ENCODE assay signal across 14 cellular contexts in genomic region chr11:67440229-67441081, GRCh38. TPM values are rescaled to one million over a fixed set of nuclear protein-coding genes. Genes with fewer than 3 reads are reported as not detected.
DNase-seq lines count a peak whose midpoint lies in the region; ATAC-seq and TF ChIP-seq lines count a peak whose summit lies in the region.
"Had no signal": no experiment of that assay in that cellular context is flagged by ENCODE, and none has a peak within 500 bp of the region (broad histone marks: within the 10 kb centered on the region; RNA-seq: fewer than 3 reads in every experiment).

No MANE protein-coding gene starts in this region.

- H3K27ac Mint-ChIP-seq in activated CD4-positive, alpha-beta T cell treated with anti-CD3 and anti-CD28 coated beads for 36 hours, result peak overlapping the region; percentile 97

- no peaks in the 10 kb centered on the region for H3K9me3 Mint-ChIP-seq in activated CD4-positive, alpha-beta T cell treated with anti-CD3 and anti-CD28 coated beads for 36 hours (ENCODE audit: low read depth)

- peak; percentile 53 for DNase-seq in activated CD4-positive, alpha-beta T cell treated with anti-CD3 and anti-CD28 coated beads for 36 hours
- DNase-seq in activated CD4-positive, alpha-beta T cell treated with anti-CD3 and anti-CD28 coated beads, Interleukin-2, amount 50 U/mL, for 4 hours, result no peak
- DNase-seq in RWPE1 (ENCODE audit: low spot score) (no peak), Kasumi-1 (lab: John Stamatoyannopoulos, UW) (no peak)
- DNase-seq in effector memory CD4-positive, alpha-beta T cell, result no peak
- DNase-seq: NCI-H446; stimulated activated CD4-positive, alpha-beta T cell treated with anti-CD3 and anti-CD28 coated beads, Interleukin-12 subunit alpha, Interleukin-12 subunit beta, amount 100 ng/mL, for 4 hours; SW 1271 had no signal

- H3K4me3 ChIP-seq in effector memory CD4-positive, alpha-beta T cell (ENCODE audit: insufficient read depth, low read depth, low read length, poor library complexity, severe bottlenecking), result peak overlapping the region; percentile 94
- peak overlapping the region in 1 of 7 experiments; percentile 48 for H3K4me3 ChIP-seq in skin epidermis
- H3K4me3 ChIP-seq: A549 had no signal

- H3K4me1 ChIP-seq in effector memory CD4-positive, alpha-beta T cell (ENCODE audit: control insufficient read depth, insufficient read depth, low read length, poor library complexity, severe bottlenecking), result peaks cover 61% of the 10 kb centered on the region

- H3K36me3 Mint-ChIP-seq in activated CD4-positive, alpha-beta T cell treated with anti-CD3 and anti-CD28 coated beads for 36 hours (ENCODE audit: low read depth), result peaks cover 39% of the 10 kb centered on the region

- TF ChIP-seq CTCF in RWPE1 (conservative IDR thresholded peaks at IDR 0.05; ENCODE audit: low read depth), result no peak

- CTCF ChIA-PET in activated CD4-positive, alpha-beta T cell treated with anti-CD3 and anti-CD28 coated beads for 36 hours (lab: Charles Lee), result interaction anchor here (0.6 to 2.4 kb wide), 3 partner anchors 29 to 1633 kb away, joined by 3 to 9 read pairs (median 6); partner anchors contain the start of genes PPP1CA and TMEM134
- CTCF ChIA-PET in RWPE1 (lab: Yijun Ruan, JAX), result interaction anchor here (0.6 to 0.7 kb wide), 2 partner anchors 29 to 380 kb away, joined by 3 to 4 read pairs; no protein-coding TSS in a partner anchor

- POLR2A ChIA-PET in activated CD4-positive, alpha-beta T cell treated with anti-CD3 and anti-CD28 coated beads for 36 hours (lab: Charles Lee), result no interaction called here
- POLR2A ChIA-PET in RWPE1 (lab: Yijun Ruan, JAX; ENCODE audit: low non-redundant PET), result no interaction called here

- H3K27me3 Mint-ChIP-seq in activated CD4-positive, alpha-beta T cell treated with anti-CD3 and anti-CD28 coated beads for 36 hours, result no peaks in the 10 kb centered on the region

- no peaks in the 10 kb centered on the region for H3K27me3 ChIP-seq in effector memory CD4-positive, alpha-beta T cell (replicated peaks; ENCODE audit: control insufficient read depth, insufficient read depth, low read length, poor library complexity, severe bottlenecking)

- intact Hi-C loops in activated CD4-positive, alpha-beta T cell treated with anti-CD3 and anti-CD28 coated beads for 36 hours (cut with DNase I, micrococcal nuclease), result no loop called here

- H3K9me3 ChIP-seq in effector memory CD4-positive, alpha-beta T cell (ENCODE audit: control insufficient read depth, low read length), result no peaks in the 10 kb centered on the region
- H3K9me3 ChIP-seq: A549 had no signal

- peak overlapping the region; percentile 87 for H3K27ac ChIP-seq in RWPE1
- H3K27ac ChIP-seq in effector memory CD4-positive, alpha-beta T cell (ENCODE audit: insufficient read depth, low read length, poor library complexity, severe bottlenecking), result peak overlapping the region; percentile 93
- peak overlapping the region in 15 of 21 experiments; percentile 7 to 97 (median 53) for H3K27ac ChIP-seq in skin epidermis
- H3K27ac ChIP-seq: A549 had no signal

- peaks cover 3% of the 10 kb centered on the region for H3K36me3 ChIP-seq in effector memory CD4-positive, alpha-beta T cell (ENCODE audit: control insufficient read depth, insufficient read depth, low read length)

- peaks cover 51% of the 10 kb centered on the region for H3K4me1 Mint-ChIP-seq in activated CD4-positive, alpha-beta T cell treated with anti-CD3 and anti-CD28 coated beads for 36 hours

- no peak for ATAC-seq in activated CD4-positive, alpha-beta T cell treated with anti-CD3 and anti-CD28 coated beads for 36 hours
- no peak for ATAC-seq in HG02571 (IDR thresholded peaks at IDR 0.05; ENCODE audit: unreplicated experiment)
- ATAC-seq in HG02763 (IDR thresholded peaks at IDR 0.05; ENCODE audit: unreplicated experiment), result no peak

- peak overlapping the region; percentile 84 for H3K4me3 Mint-ChIP-seq in activated CD4-positive, alpha-beta T cell treated with anti-CD3 and anti-CD28 coated beads for 36 hours

RNA-seq across cellular contexts. Expression of gene CORO1B, which starts 2.8 kb away (rescaled TPM):
- total RNA-seq in activated CD4-positive, alpha-beta T cell treated with anti-CD3 and anti-CD28 coated beads for 36 hours, result 100 to 1,000 TPM; 178 to 285 TPM

RNA-seq across cellular contexts. Expression of gene PTPRCAP, which starts 3.0 kb away (rescaled TPM):
- 10 to 100 TPM; 80.1 to 83.4 TPM for total RNA-seq in activated CD4-positive, alpha-beta T cell treated with anti-CD3 and anti-CD28 coated beads for 36 hours
- total RNA-seq: dermis microvascular lymphatic vessel endothelial cell had no signal

RNA-seq across cellular contexts. Expression of gene GPR152, which starts 12.1 kb away (rescaled TPM):
- total RNA-seq in activated CD4-positive, alpha-beta T cell treated with anti-CD3 and anti-CD28 coated beads for 36 hours, result not detected
- total RNA-seq: dermis microvascular lymphatic vessel endothelial cell, mononuclear cell had no signal

RNA-seq across cellular contexts. Expression of gene RPS6KB2, which starts 12.2 kb away (rescaled TPM):
- total RNA-seq in activated CD4-positive, alpha-beta T cell treated with anti-CD3 and anti-CD28 coated beads for 36 hours, result 10 to 100 TPM; 53.4 to 57.2 TPM

RNA-seq across cellular contexts. Expression of gene CABP4, which starts 14.7 kb away (rescaled TPM):
- under 1 TPM; 0.37 to 0.46 TPM for total RNA-seq in activated CD4-positive, alpha-beta T cell treated with anti-CD3 and anti-CD28 coated beads for 36 hours
